12 cellular contexts compared by ENCODE assay signal in the genomic region with DNA sequence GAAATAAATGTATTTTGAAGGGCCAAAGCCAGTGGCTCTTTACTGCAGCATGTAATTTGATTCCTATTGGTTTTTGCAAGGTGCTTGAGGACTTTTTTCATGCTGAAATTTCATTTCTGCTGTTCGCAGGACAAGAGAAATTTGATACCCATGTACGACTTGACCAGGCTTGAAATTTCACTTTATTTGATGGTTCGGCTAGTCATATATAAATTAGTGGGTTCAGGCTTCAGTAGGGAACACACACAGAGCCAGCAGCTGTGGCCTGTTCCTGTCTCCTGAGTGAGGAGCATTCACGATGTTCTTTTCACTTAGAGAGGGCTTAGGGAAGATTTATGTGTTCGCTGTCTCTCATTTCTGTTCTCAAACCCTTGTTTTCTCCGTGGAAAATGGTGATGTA.
A peak's percentile ranks its signal among the peaks of the same experiment; 100 is the strongest.
DNase-seq lines count a peak whose midpoint lies in the region; ATAC-seq lines count a peak whose summit lies in the region.
"Had no signal": no experiment of that assay in that cellular context is flagged by ENCODE, and none has a peak within 500 bp of the region (broad histone marks: within the 10 kb centered on the region; RNA-seq: fewer than 3 reads in every experiment).

No MANE protein-coding gene starts in this region.

- no peak for ATAC-seq in GM18511 (IDR thresholded peaks at IDR 0.05; ENCODE audit: unreplicated experiment)
- ATAC-seq: T-helper 17 cell had no signal

- DNase-seq in DMS79 treated with DMSO at 0.1 percent for 48 hours (lab: John Stamatoyannopoulos, UW) (peak; percentile 5), NCI-H1105 (lab: John Stamatoyannopoulos, UW) (peak; percentile 53), NCI-H69 (lab: John Stamatoyannopoulos, UW) (peak; percentile 87), iris pigment epithelial cell (ENCODE audit: low read depth) (peak; percentile 25), HuH-7 (ENCODE audit: low spot score) (no peak), globus pallidus (ENCODE audit: low spot score) (no peak)
- DNase-seq: CD4-positive, CD25-positive, alpha-beta regulatory T cell; NCI-H2081; NK-92 treated with Interleukin-12 subunit alpha and Interleukin-12 subunit beta, amount 100 ng/mL, for 24 hours; SHP77 treated with DMSO at 0.1 percent for 48 hours; T-helper 17 cell had no signal

Comparison
In these comparisons a context has a peak if more than half of its experiments do, and no peak if none do; other contexts are left out.
1. DNase-seq: peak in DMS79 treated with DMSO at 0.1 percent for 48 hours (single experiment), NCI-H1105 (single experiment), NCI-H69 (single experiment) and iris pigment epithelial cell (single experiment); none in HuH-7 (single experiment) and globus pallidus (single experiment).